25 cellular contexts compared by ENCODE assay signal in the genomic region with DNA sequence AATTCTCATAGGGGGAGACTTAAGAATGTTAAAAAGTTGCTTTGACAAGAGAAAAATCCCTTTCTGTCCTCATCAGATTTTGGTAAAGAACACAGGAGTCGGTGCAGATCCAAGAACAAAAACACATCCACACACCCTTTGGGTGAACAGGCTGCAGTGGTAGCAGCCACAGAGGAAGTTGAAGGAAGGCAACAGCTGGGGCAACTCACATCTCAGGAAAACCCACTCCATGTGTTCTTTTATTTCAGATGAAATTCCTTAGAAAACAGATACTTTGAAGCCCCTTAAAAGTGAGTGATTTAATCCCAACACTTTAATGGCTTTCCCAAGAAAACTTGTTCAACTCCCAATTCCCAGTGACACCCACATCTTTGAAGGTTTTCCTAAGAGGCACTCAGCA.
A peak's percentile ranks its signal among the peaks of the same experiment; 100 is the strongest.
DNase-seq lines count a peak whose midpoint lies in the region; ATAC-seq and TF ChIP-seq lines count a peak whose summit lies in the region.
"Had no signal": no experiment of that assay in that cellular context is flagged by ENCODE, and none has a peak within 500 bp of the region (broad histone marks: within the 10 kb centered on the region; RNA-seq: fewer than 3 reads in every experiment).

No MANE protein-coding gene starts in this region.

- no peak for ATAC-seq in HG03460 (IDR thresholded peaks at IDR 0.05; ENCODE audit: unreplicated experiment)
- ATAC-seq: GM12878 had no signal

- no peaks in the 10 kb centered on the region for H3K79me1 ChIP-seq in mesendoderm (ENCODE audit: low read length)

- no peak overlapping the region for H3K18ac ChIP-seq in mesendoderm (ENCODE audit: low read length)

- H2BK120ac ChIP-seq in mesendoderm (ENCODE audit: low read depth, low read length) = no peak overlapping the region

- H3K23ac ChIP-seq in mesendoderm (ENCODE audit: low read length) = no peak overlapping the region

- peaks cover under 1% of the 10 kb centered on the region; the same call in 1 of the 2 replicates for H3K9me3 ChIP-seq in SJCRH30 (replicated peaks)
- H3K9me3 ChIP-seq: BE2C, BLaER1 had no signal

- no peaks in the 10 kb centered on the region for H3K36me3 Mint-ChIP-seq in nephron (ENCODE audit: low read depth)
- H3K36me3 Mint-ChIP-seq: CD14-positive monocyte; CD4-positive, alpha-beta memory T cell; CD4-positive, CD25-positive, alpha-beta regulatory T cell; CD8-positive, alpha-beta memory T cell had no signal

- no peak overlapping the region for H3K4me3 Mint-ChIP-seq in nephron
- H3K4me3 Mint-ChIP-seq: CD14-positive monocyte; CD4-positive, alpha-beta memory T cell; CD4-positive, CD25-positive, alpha-beta regulatory T cell; CD8-positive, alpha-beta memory T cell had no signal

- no peaks in the 10 kb centered on the region for H3K79me2 ChIP-seq in mesendoderm (ENCODE audit: control insufficient read depth, insufficient read depth, low read length)

- H3K4me3 ChIP-seq in SJCRH30 = no peak overlapping the region
- H3K4me3 ChIP-seq in mesendoderm (ENCODE audit: low read length) = no peak overlapping the region
- H3K4me3 ChIP-seq: BLaER1, GM12878 had no signal

- no peak overlapping the region for H4K8ac ChIP-seq in mesendoderm (ENCODE audit: low read depth, low read length)

- H3K9ac ChIP-seq in mesendoderm (ENCODE audit: low read length) = no peak overlapping the region
- H3K9ac ChIP-seq: BLaER1 had no signal

- no peak overlapping the region for H3K4ac ChIP-seq in mesendoderm (ENCODE audit: low read depth, low read length)

- H3K4me1 Mint-ChIP-seq in nephron = peaks cover 27% of the 10 kb centered on the region
- H3K4me1 Mint-ChIP-seq: CD14-positive monocyte; CD8-positive, alpha-beta memory T cell had no signal

- H3K27me3 ChIP-seq in SJCRH30 = no peaks in the 10 kb centered on the region
- no peaks in the 10 kb centered on the region for H3K27me3 ChIP-seq in mesendoderm (ENCODE audit: insufficient read depth, low read length, poor library complexity)
- H3K27me3 ChIP-seq: BE2C, BLaER1 had no signal

- H3K27ac ChIP-seq in SJCRH30 = peak overlapping the region; percentile 55
- no peak overlapping the region for H3K27ac ChIP-seq in mesendoderm (ENCODE audit: low read depth, low read length)
- H3K27ac ChIP-seq: BLaER1 had no signal

- no peak overlapping the region for H2AK5ac ChIP-seq in mesendoderm (ENCODE audit: low read length)

- no peak overlapping the region for H3K56ac ChIP-seq in mesendoderm (ENCODE audit: low read length)

- no peaks in the 10 kb centered on the region for H3K36me3 ChIP-seq in SJCRH30
- no peaks in the 10 kb centered on the region for H3K36me3 ChIP-seq in mesendoderm (ENCODE audit: control insufficient read depth, insufficient read depth, low read length)
- H3K36me3 ChIP-seq: BE2C, BLaER1 had no signal

- H3K4me1 ChIP-seq in SJCRH30 (peaks cover 28% of the 10 kb centered on the region), mesendoderm (ENCODE audit: control insufficient read depth, low read depth, low read length) (peaks cover 9% of the 10 kb centered on the region)
- H3K4me1 ChIP-seq: BE2C, BLaER1 had no signal

- no CpG with 5 or more reads among the region's 1 CpG for WGBS in mesendoderm (ENCODE audit: extremely low coverage, insufficient coverage, low lambda C conversion rate)

- H2BK5ac ChIP-seq in mesendoderm (ENCODE audit: low read length) = peak overlapping the region; percentile 13

- H3K27ac Mint-ChIP-seq in nephron = peak overlapping the region; percentile 18 to 32 (median 24)
- H3K27ac Mint-ChIP-seq: CD14-positive monocyte; CD4-positive, alpha-beta memory T cell; CD4-positive, CD25-positive, alpha-beta regulatory T cell; CD8-positive, alpha-beta memory T cell had no signal

- peaks cover 4% of the 10 kb centered on the region for H3K27me3 Mint-ChIP-seq in nephron (ENCODE audit: low read depth)

- no peak overlapping the region for H3K4me2 ChIP-seq in mesendoderm (ENCODE audit: low read length)
- H3K4me2 ChIP-seq: BLaER1 had no signal

- DNase-seq in SJCRH30 = peak; percentile 85 to 92
- DNase-seq in mesendoderm = no peak
- no peak for DNase-seq in UCSD-AML1 (lab: John Stamatoyannopoulos, UW; ENCODE audit: unreplicated experiment)
- DNase-seq in NCI-H748 treated with DMSO at 0.1 percent for 48 hours (lab: John Stamatoyannopoulos, UW) = no peak
- DNase-seq in dedifferentiated amniotic fluid mesenchymal stem cell (ENCODE audit: extremely low spot score) = no peak
- DNase-seq: 8988T; ACHN; BE2C; C1 segment of cervical spinal cord; CD4-positive, alpha-beta memory T cell; CD4-positive, CD25-positive, alpha-beta regulatory T cell; CD8-positive, alpha-beta memory T cell; COR-L47; DMS 273 treated with DMSO at 0.1 percent for 48 hours; DMS153; DMS53; DMS79; DND-41; EL; GDM1 had no signal

- no peak overlapping the region for H2BK15ac ChIP-seq in mesendoderm (replicated peaks; ENCODE audit: low read depth)

- H3K9me3 Mint-ChIP-seq in nephron = no peaks in the 10 kb centered on the region
- H3K9me3 Mint-ChIP-seq: CD4-positive, CD25-positive, alpha-beta regulatory T cell had no signal

- no peak for TF ChIP-seq CTCF in nephron (IDR thresholded peaks at IDR 0.05; ENCODE audit: unreplicated experiment in 3 of 3)

- H4K5ac ChIP-seq in mesendoderm (ENCODE audit: low read length) = no peak overlapping the region

Comparison
In these comparisons a context has a peak if more than half of its experiments do, and no peak if none do; other contexts are left out.
1. DNase-seq: peak in SJCRH30 (2 of 2); none in mesendoderm (single experiment), UCSD-AML1 (single experiment), NCI-H748 treated with DMSO at 0.1 percent for 48 hours (single experiment) and dedifferentiated amniotic fluid mesenchymal stem cell (single experiment).